ENCODE assay signal across 1 cellular context in genomic region chr13:49437705-49438104, GRCh38.
TF ChIP-seq lines count a peak whose summit lies in the region.

No MANE protein-coding gene starts in this region.

TF ChIP-seq in IMR-90, 13 proteins besides CTCF, POLR2A, EP300 and RAD21:
- TF ChIP-seq NFE2L2 (IDR thresholded peaks at IDR 0.05; ENCODE audit: low read depth, low read length): no peak
- TF ChIP-seq RFX5 (IDR thresholded peaks at IDR 0.05; ENCODE audit: low read depth, low read length): no peak
- no peak for TF ChIP-seq CEBPB (IDR thresholded peaks at IDR 0.05; ENCODE audit: low read depth, low read length)
- TF ChIP-seq USF2 (IDR thresholded peaks at IDR 0.05; ENCODE audit: low read depth, low read length): no peak
- no peak for TF ChIP-seq RCOR1 (IDR thresholded peaks at IDR 0.05; ENCODE audit: insufficient replicate concordance, low read length)
- no peak for TF ChIP-seq MAZ (IDR thresholded peaks at IDR 0.05; ENCODE audit: borderline replicate concordance, low read depth, low read length)
- TF ChIP-seq CHD1 (IDR thresholded peaks at IDR 0.05; ENCODE audit: low read depth, low read length): no peak
- no peak for TF ChIP-seq ELK1 (IDR thresholded peaks at IDR 0.05; ENCODE audit: borderline replicate concordance, low read depth, low read length)
- TF ChIP-seq FOS (IDR thresholded peaks at IDR 0.05; ENCODE audit: low read depth, low read length): no peak
- TF ChIP-seq MAFK (IDR thresholded peaks at IDR 0.05; ENCODE audit: low read depth, low read length): no peak
